Comparison of ENCODE assay signal across 11 cellular contexts in the genomic region with DNA sequence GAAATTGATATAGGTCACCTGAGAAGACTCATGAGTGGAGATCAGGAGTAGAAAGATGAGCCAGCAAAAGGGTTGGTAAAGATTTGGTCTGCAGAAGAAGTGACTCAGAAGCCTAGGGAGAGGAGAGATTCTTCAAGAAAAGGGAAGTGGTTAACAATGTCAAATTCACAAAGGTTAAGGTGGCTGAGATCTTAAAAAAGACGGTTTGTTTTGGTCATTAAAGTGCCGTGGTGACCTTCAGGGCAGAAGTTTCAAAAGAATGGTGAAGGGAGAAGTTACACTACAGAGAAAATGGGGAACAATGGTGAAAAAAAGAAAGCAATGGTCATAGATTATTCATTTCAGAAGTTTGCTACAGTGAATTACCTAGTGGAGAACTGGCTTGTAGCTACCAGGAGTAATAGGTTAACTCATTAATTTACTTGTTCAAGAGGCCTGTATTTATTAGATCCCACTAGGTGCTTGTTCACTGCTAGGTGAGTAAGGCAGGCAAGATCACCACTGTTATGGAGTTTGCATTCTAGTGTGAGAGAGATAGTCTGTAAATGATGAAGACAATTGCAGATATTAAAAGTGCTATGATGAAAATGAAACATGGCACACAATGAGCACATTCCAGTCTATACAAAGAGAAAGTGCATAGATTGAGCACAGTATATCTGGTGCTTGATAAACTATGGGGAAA. TPM values are rescaled to one million over a fixed set of nuclear protein-coding genes. Genes with fewer than 3 reads are reported as not detected.
DNase-seq lines count a peak whose midpoint lies in the region; ATAC-seq, FAIRE-seq and TF ChIP-seq lines count a peak whose summit lies in the region.
"Had no signal": no experiment of that assay in that cellular context is flagged by ENCODE, and none has a peak within 500 bp of the region (broad histone marks: within the 10 kb centered on the region; RNA-seq: fewer than 3 reads in every experiment).

No MANE protein-coding gene starts in this region.

- no peaks in the 10 kb centered on the region for H3K9me3 Mint-ChIP-seq in activated CD8-positive, alpha-beta T cell treated with anti-CD3 and anti-CD28 coated beads for 36 hours
- H3K9me3 Mint-ChIP-seq in type B pancreatic cell = peaks cover 3% of the 10 kb centered on the region

- TF ChIP-seq CTCF in activated CD8-positive, alpha-beta T cell treated with anti-CD3 and anti-CD28 coated beads for 36 hours (IDR thresholded peaks at IDR 0.05) = no peak
- TF ChIP-seq CTCF in type B pancreatic cell (conservative IDR thresholded peaks at IDR 0.05) = no peak

- DNase-seq in GM12891 (ENCODE audit: insufficient read length, low spot score) = peak; percentile 25
- DNase-seq in activated CD8-positive, alpha-beta T cell treated with anti-CD3 and anti-CD28 coated beads for 36 hours = peak; percentile 33
- DNase-seq in NCI-H446 treated with DMSO at 0.1 percent for 48 hours (lab: John Stamatoyannopoulos, UW) = no peak
- DNase-seq in erythroblast (lab: John Stamatoyannopoulos, UW) = no peak
- no peak for DNase-seq in NCI-H526 treated with DMSO at 0.1 percent for 48 hours (lab: John Stamatoyannopoulos, UW)
- no peak for DNase-seq in type B pancreatic cell (ENCODE audit: extremely low spot score, unreplicated experiment)
- DNase-seq: NCI-H524 had no signal

- POLR2A ChIA-PET in activated CD8-positive, alpha-beta T cell treated with anti-CD3 and anti-CD28 coated beads for 36 hours (lab: Charles Lee) = interaction anchor here (1.0 kb wide), 1 partner anchor 36 kb away, joined by 3 read pairs; no protein-coding TSS in a partner anchor

- FAIRE-seq in GM12891 (lab: Jason Lieb, UNC) = peak; percentile 95

- peaks cover 19% of the 10 kb centered on the region for H3K4me1 Mint-ChIP-seq in activated CD8-positive, alpha-beta T cell treated with anti-CD3 and anti-CD28 coated beads for 36 hours (ENCODE audit: low read depth)
- no peaks in the 10 kb centered on the region for H3K4me1 Mint-ChIP-seq in type B pancreatic cell (ENCODE audit: unreplicated experiment)

- no peaks in the 10 kb centered on the region for H3K27me3 Mint-ChIP-seq in activated CD8-positive, alpha-beta T cell treated with anti-CD3 and anti-CD28 coated beads for 36 hours
- peaks cover 15% of the 10 kb centered on the region for H3K27me3 Mint-ChIP-seq in type B pancreatic cell
- H3K27me3 Mint-ChIP-seq: activated naive CD8-positive, alpha-beta T cell had no signal

- no peaks in the 10 kb centered on the region for H3K36me3 Mint-ChIP-seq in activated CD8-positive, alpha-beta T cell treated with anti-CD3 and anti-CD28 coated beads for 36 hours (ENCODE audit: low read depth)
- no peaks in the 10 kb centered on the region for H3K36me3 Mint-ChIP-seq in type B pancreatic cell
- H3K36me3 Mint-ChIP-seq: activated naive CD8-positive, alpha-beta T cell had no signal

- no peak overlapping the region for H3K27ac Mint-ChIP-seq in activated CD8-positive, alpha-beta T cell treated with anti-CD3 and anti-CD28 coated beads for 36 hours
- no peak overlapping the region for H3K27ac Mint-ChIP-seq in type B pancreatic cell
- H3K27ac Mint-ChIP-seq: activated naive CD8-positive, alpha-beta T cell had no signal

- CTCF ChIA-PET in activated CD8-positive, alpha-beta T cell treated with anti-CD3 and anti-CD28 coated beads for 36 hours (lab: Charles Lee) = interaction anchor here (1.4 to 1.7 kb wide), 2 partner anchors 9 to 18 kb away, joined by 3 to 4 read pairs; no protein-coding TSS in a partner anchor

- TF ChIP-seq POLR2A in GM12891 (IDR thresholded peaks at IDR 0.05; ENCODE audit: low read depth, low read length) (no peak), erythroblast (IDR thresholded peaks at IDR 0.05; ENCODE audit: low read length) (no peak)

- ATAC-seq in GM21390 (IDR thresholded peaks at IDR 0.05; ENCODE audit: unreplicated experiment) (peak; percentile 79), HG03439 (IDR thresholded peaks at IDR 0.05; ENCODE audit: unreplicated experiment) (peak; percentile 86)
- ATAC-seq in activated CD8-positive, alpha-beta T cell treated with anti-CD3 and anti-CD28 coated beads for 36 hours = peak; percentile 86

- intact Hi-C loops in activated CD8-positive, alpha-beta T cell treated with anti-CD3 and anti-CD28 coated beads for 36 hours (cut with micrococcal nuclease) = loop anchor here (5.0 to 10.0 kb wide), 2 partner anchors 37 to 299 kb away; no protein-coding TSS in a partner anchor

- H3K4me3 Mint-ChIP-seq in activated CD8-positive, alpha-beta T cell treated with anti-CD3 and anti-CD28 coated beads for 36 hours = no peak overlapping the region
- no peak overlapping the region for H3K4me3 Mint-ChIP-seq in type B pancreatic cell
- H3K4me3 Mint-ChIP-seq: activated naive CD8-positive, alpha-beta T cell had no signal

TF ChIP-seq in GM12891, 5 proteins besides CTCF, POLR2A, EP300 and RAD21:
- TF ChIP-seq POLR2AphosphoS5 (IDR thresholded peaks at IDR 0.05; ENCODE audit: low read depth, low read length) (no peak), POU2F2 (IDR thresholded peaks at IDR 0.05; ENCODE audit: low read depth, low read length) (no peak), TAF1 (IDR thresholded peaks at IDR 0.05; ENCODE audit: low read depth, low read length) (peak; percentile 16; the same call in 1 of the 2 replicates), PAX5 (IDR thresholded peaks at IDR 0.05; ENCODE audit: insufficient read depth, low read length, severe bottlenecking) (no peak), SPI1 (IDR thresholded peaks at IDR 0.05; ENCODE audit: low read depth, low read length) (peak; percentile 100)

RNA-seq across cellular contexts. Expression of gene FBXO48, which starts 43.0 kb away (rescaled TPM):
- polyA plus RNA-seq in GM12891 (2012; ENCODE audit: low read depth, missing spikeins) = 0.23 TPM
- 1 to 10 TPM; 1.3 to 1.4 TPM for total RNA-seq in activated CD8-positive, alpha-beta T cell treated with anti-CD3 and anti-CD28 coated beads for 36 hours
- 1.00 and 2.0 TPM in 2 replicates for total RNA-seq in type B pancreatic cell (ENCODE audit: low replicate concordance)

RNA-seq across cellular contexts. Expression of gene APLF, which starts 43.3 kb away (rescaled TPM):
- 0.85 TPM for polyA plus RNA-seq in GM12891 (2012; ENCODE audit: low read depth, missing spikeins)
- 1 to 10 TPM; 2.9 to 3.5 TPM for total RNA-seq in activated CD8-positive, alpha-beta T cell treated with anti-CD3 and anti-CD28 coated beads for 36 hours
- 3.8 and 6.2 TPM in 2 replicates for total RNA-seq in type B pancreatic cell (ENCODE audit: low replicate concordance)

RNA-seq across cellular contexts. Expression of gene PLEK, which starts 59.0 kb away (rescaled TPM):
- polyA plus RNA-seq in GM12891 (2012; ENCODE audit: low read depth, missing spikeins) = 207 TPM
- 1 to 10 TPM; 4.8 to 6.0 TPM for total RNA-seq in activated CD8-positive, alpha-beta T cell treated with anti-CD3 and anti-CD28 coated beads for 36 hours
- total RNA-seq in type B pancreatic cell (ENCODE audit: low replicate concordance) = not detected in 2 replicates
- total RNA-seq: smooth muscle cell had no signal
- polyA plus RNA-seq: smooth muscle cell had no signal

Comparison
In these comparisons a context has a peak if more than half of its experiments do, and no peak if none do; other contexts are left out.
1. DNase-seq: peak in GM12891 (single experiment) and activated CD8-positive, alpha-beta T cell treated with anti-CD3 and anti-CD28 coated beads for 36 hours (single experiment); none in NCI-H446 treated with DMSO at 0.1 percent for 48 hours (single experiment), erythroblast (0 of 2), NCI-H526 treated with DMSO at 0.1 percent for 48 hours (single experiment) and type B pancreatic cell (single experiment).
2. Peak in every context shown above with its lines, with median percentiles within 50 percentile points of each other: ATAC-seq.